ENCODE assay signal across 19 cellular contexts in genomic region chr5:168721354-168721753, GRCh38.
"Had no signal": no experiment of that assay in that cellular context is flagged by ENCODE, and none has a peak within 500 bp of the region (broad histone marks: within the 10 kb centered on the region; RNA-seq: fewer than 3 reads in every experiment).

No MANE protein-coding gene starts in this region.

- DNase-seq: KBM-7, MV-4-11, NCI-H1048, NCI-H1105, NCI-H1417, NCI-H1436 treated with DMSO at 0.1 percent for 48 hours, NCI-H187 treated with DMSO at 0.1 percent for 48 hours, NCI-H2029 treated with DMSO at 0.1 percent for 48 hours, NCI-H345, NCI-H446 treated with DMSO at 0.1 percent for 48 hours, NCI-H510A treated with DMSO at 0.1 percent for 48 hours, NCI-H774, PC-3, SHP77, SK-N-SH, SW 1271, T-cell had no signal

- ATAC-seq: Panc1, PC-3, T-cell had no signal

- H3K27ac ChIP-seq: RWPE1 had no signal

- H3K9me3 ChIP-seq: SK-N-SH had no signal
